1 cellular context compared by ENCODE assay signal in genomic region chrX:2409796-2410195, GRCh38.
TF ChIP-seq lines count a peak whose summit lies in the region.

No MANE protein-coding gene starts in this region.

TF ChIP-seq in HCT116, 20 proteins besides CTCF, POLR2A, EP300 and RAD21 (continued from another document):
- TF ChIP-seq EZH2phosphoT487 (IDR thresholded peaks at IDR 0.05; ENCODE audit: borderline replicate concordance) (no peak), ATF3 (IDR thresholded peaks at IDR 0.05) (no peak), ZBTB33 (IDR thresholded peaks at IDR 0.05; ENCODE audit: extremely low read depth, insufficient replicate concordance, low read length) (no peak)
